ENCODE assay signal across 1 cellular context in the genomic region with DNA sequence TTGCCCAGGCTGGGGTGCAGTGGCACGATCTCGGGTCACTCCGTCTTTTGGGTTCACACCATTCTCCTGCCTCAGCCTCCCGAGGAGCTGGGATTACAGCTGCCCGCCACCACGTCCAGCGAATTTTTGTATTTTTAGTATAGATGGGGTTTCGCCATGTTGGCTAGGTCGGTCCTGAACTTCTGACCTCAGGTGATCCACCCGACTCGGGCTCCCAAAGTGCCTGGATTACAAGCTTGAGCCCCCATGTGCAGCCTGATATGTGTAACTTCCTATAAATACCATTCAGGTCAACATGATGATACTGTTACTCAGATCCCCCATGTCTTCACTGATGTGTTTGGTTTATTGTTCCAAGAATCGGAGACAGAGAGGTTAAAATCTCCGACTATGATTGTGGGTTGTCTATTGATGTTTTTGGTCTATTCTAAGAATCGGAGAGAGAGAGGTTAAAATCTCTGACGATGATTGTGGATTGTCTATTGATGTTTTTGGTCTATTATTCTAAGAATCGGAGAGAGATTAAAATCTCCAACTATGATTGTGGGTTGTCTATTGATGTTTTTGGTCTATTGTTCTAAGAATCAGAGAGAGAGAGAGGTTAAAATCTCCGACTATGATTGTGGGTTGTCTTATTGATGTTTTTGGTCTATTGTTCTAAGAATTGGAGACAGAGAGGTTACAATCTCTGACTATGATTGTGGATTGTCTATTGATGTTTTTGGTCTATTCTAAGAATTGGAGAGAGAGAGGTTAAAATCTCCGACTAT.
TF ChIP-seq lines count a peak whose summit lies in the region.

No MANE protein-coding gene starts in this region.

TF ChIP-seq in WTC11, 78 proteins besides CTCF, POLR2A, EP300 and RAD21 (continued from another document):
- TF ChIP-seq, protein P1, sequence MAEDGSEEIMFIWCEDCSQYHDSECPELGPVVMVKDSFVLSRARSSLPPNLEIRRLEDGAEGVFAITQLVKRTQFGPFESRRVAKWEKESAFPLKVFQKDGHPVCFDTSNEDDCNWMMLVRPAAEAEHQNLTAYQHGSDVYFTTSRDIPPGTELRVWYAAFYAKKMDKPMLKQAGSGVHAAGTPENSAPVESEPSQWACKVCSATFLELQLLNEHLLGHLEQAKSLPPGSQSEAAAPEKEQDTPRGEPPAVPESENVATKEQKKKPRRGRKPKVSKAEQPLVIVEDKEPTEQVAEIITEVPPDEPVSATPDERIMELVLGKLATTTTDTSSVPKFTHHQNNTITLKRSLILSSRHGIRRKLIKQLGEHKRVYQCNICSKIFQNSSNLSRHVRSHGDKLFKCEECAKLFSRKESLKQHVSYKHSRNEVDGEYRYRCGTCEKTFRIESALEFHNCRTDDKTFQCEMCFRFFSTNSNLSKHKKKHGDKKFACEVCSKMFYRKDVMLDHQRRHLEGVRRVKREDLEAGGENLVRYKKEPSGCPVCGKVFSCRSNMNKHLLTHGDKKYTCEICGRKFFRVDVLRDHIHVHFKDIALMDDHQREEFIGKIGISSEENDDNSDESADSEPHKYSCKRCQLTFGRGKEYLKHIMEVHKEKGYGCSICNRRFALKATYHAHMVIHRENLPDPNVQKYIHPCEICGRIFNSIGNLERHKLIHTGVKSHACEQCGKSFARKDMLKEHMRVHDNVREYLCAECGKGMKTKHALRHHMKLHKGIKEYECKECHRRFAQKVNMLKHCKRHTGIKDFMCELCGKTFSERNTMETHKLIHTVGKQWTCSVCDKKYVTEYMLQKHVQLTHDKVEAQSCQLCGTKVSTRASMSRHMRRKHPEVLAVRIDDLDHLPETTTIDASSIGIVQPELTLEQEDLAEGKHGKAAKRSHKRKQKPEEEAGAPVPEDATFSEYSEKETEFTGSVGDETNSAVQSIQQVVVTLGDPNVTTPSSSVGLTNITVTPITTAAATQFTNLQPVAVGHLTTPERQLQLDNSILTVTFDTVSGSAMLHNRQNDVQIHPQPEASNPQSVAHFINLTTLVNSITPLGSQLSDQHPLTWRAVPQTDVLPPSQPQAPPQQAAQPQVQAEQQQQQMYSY (CRISPR knock-in tag; IDR thresholded peaks at IDR 0.05) = no peak
